Comparison of ENCODE assay signal across 8 cellular contexts in the genomic region with DNA sequence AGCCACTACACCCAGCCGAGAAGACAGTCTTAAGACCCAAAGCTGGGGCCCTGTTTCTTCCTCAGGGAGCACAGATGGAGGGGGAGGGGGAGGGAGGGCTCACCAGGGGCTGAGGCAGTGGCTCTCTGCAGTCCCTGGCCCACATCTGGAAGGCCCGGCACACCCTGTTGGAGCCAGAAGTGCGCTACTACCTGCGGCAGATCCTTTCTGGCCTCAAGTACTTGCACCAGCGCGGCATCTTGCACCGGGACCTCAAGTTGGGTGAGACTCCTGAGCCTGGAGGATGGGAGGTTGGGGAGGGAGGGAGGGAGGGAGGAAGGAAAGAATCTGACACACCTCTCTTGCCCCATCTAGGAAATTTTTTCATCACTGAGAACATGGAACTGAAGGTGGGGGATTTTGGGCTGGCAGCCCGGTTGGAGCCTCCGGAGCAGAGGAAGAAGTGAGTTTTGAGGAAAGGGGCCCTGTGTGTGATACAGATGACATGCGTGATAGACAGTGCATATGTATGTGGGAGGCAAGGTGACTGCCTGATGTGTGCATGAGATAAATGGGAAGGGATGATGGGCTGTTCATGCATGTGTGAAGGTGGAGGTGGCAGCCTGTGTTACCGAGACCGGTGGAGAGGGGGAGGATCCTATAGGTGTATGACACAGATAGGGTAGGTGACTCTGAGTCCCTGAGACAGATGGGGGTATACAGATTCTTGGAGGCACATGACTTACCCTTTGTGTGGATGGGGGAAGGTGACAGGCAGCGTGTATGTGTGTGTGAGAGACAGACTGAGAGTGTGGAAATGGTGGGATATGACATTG. TPM values are rescaled to one million over a fixed set of nuclear protein-coding genes. Genes with fewer than 3 reads are reported as not detected.
DNase-seq lines count a peak whose midpoint lies in the region; ATAC-seq and TF ChIP-seq lines count a peak whose summit lies in the region.

No MANE protein-coding gene starts in this region.

- POLR2A ChIA-PET in MCF 10A (lab: Yijun Ruan, JAX) = interaction anchor here (1.8 to 4.5 kb wide), 8 partner anchors 7 to 210 kb away, joined by 7 to 51 read pairs (median 18); a partner anchor contains a TSS

- H3K27me3 Mint-ChIP-seq in MCF 10A (ENCODE audit: insufficient read depth, unreplicated experiment) = no peaks in the 10 kb centered on the region

- peaks cover 0 to 6% (median 0%) of the 10 kb centered on the region in 4 donors for H3K36me3 ChIP-seq in transverse colon

- CTCF ChIA-PET in MCF 10A (lab: Yijun Ruan, JAX) = interaction anchor here (0.6 kb wide), 1 partner anchor 121 kb away, joined by 4 read pairs; no protein-coding TSS in a partner anchor

- H3K4me1 ChIP-seq in mononuclear cell (ENCODE audit: insufficient read depth, low read length) (peaks cover 49% of the 10 kb centered on the region), transverse colon (peaks cover 13 to 36% (median 23%) of the 10 kb centered on the region in 4 donors)

- TF ChIP-seq CTCF in MCF 10A (IDR thresholded peaks at IDR 0.05; ENCODE audit: unreplicated experiment) = no peak
- TF ChIP-seq CTCF in transverse colon (IDR thresholded peaks at IDR 0.05) = no peak
- TF ChIP-seq CTCF in GM10266 (IDR thresholded peaks at IDR 0.05; ENCODE audit: control insufficient read depth, insufficient read depth, low read depth, missing control alignments) = no peak

- H3K4me3 Mint-ChIP-seq in MCF 10A (ENCODE audit: unreplicated experiment) = peak overlapping the region; percentile 86

- WGBS in transverse colon (ENCODE audit: low coverage in 1 of 2), 2 donors = 78 to 85% methylated on average over 4 to 13 of the region's 13 CpGs

- in situ Hi-C loops in transverse colon (cut with MboI; ENCODE audit: low pct_ligation_motif_present in 1 of 4, low pct_unique_long_range_greater_than_20kb in 1 of 4, low sequenced_read_pairs in 3 of 4) = no loop called here

- peak overlapping the region; percentile 26 to 90 (median 50) for H3K27ac ChIP-seq in transverse colon

- peak; percentile 72 for DNase-seq in Right ventricle myocardium inferior (ENCODE audit: missing footprints)
- no peak for DNase-seq in cardiac septum (ENCODE audit: low spot score)
- peak; percentile 76 for DNase-seq in MCF 10A (ENCODE audit: unreplicated experiment)
- peak; percentile 17 for DNase-seq in transverse colon
- no peak for DNase-seq in NCI-H510A (lab: John Stamatoyannopoulos, UW)
- DNase-seq in GM10266 (ENCODE audit: extremely low spot score) = no peak
- no peak for DNase-seq in activated gamma-delta T cell (lab: John Stamatoyannopoulos, UW)

- no peak for TF ChIP-seq EP300 in transverse colon (IDR thresholded peaks at IDR 0.05; ENCODE audit: low read depth)

- H3K9me3 ChIP-seq in mononuclear cell (ENCODE audit: low read depth, low read length) (no peaks in the 10 kb centered on the region), transverse colon (no peaks in the 10 kb centered on the region)

- H3K27ac Mint-ChIP-seq in MCF 10A (ENCODE audit: low read depth, unreplicated experiment) = peak overlapping the region; percentile 93

- no peaks in the 10 kb centered on the region for H3K27me3 ChIP-seq in mononuclear cell (ENCODE audit: insufficient read depth, low read length)
- H3K27me3 ChIP-seq in transverse colon = no peaks in the 10 kb centered on the region

- H3K4me1 Mint-ChIP-seq in MCF 10A (ENCODE audit: insufficient read depth, unreplicated experiment) = peaks cover 29% of the 10 kb centered on the region

- no peak for ATAC-seq in Right ventricle myocardium inferior

- no peaks in the 10 kb centered on the region for H3K9me3 Mint-ChIP-seq in MCF 10A (ENCODE audit: unreplicated experiment)

- intact Hi-C loops in Right ventricle myocardium inferior (cut with DNase I) = loop anchor here (2.0 to 10.0 kb wide), 2 partner anchors 17 to 783 kb away; a partner anchor contains a TSS
- intact Hi-C loops in cardiac septum (cut with DNase I) = loop anchor here (2.0 to 10.0 kb wide), 3 partner anchors 17 to 503 kb away; a partner anchor contains a TSS
- intact Hi-C loops in MCF 10A (cut with micrococcal nuclease) = no loop called here
- intact Hi-C loops in transverse colon (cut with DNase I; ENCODE audit: low total_unique reads) = no loop called here

- no peak for TF ChIP-seq POLR2A in transverse colon (IDR thresholded peaks at IDR 0.05)

- H3K4me3 ChIP-seq in mononuclear cell (ENCODE audit: low read length) = peak overlapping the region; percentile 87
- H3K4me3 ChIP-seq in transverse colon = peak overlapping the region in 2 of 4 donors; percentile 81 to 91

- no TSS peak for BruUV-seq in MCF 10A (replicated peaks; lab: Mats Ljungman, UMichigan)

- peaks cover 49% of the 10 kb centered on the region for H3K36me3 Mint-ChIP-seq in MCF 10A (ENCODE audit: insufficient read depth, unreplicated experiment)

RNA-seq across cellular contexts. Expression of a gene that starts 1.5 kb away (rescaled TPM):
- total RNA-seq in Right ventricle myocardium inferior (6.4 TPM), cardiac septum (8.4 TPM), MCF 10A (2022) (47.2 and 68.0 TPM in 2 replicates), mononuclear cell (224 TPM), transverse colon (10 to 100 TPM; 12.4 to 87.2 (median 16.3) TPM)

RNA-seq across cellular contexts. Expression of a gene that starts 5.5 kb away (rescaled TPM):
- total RNA-seq in Right ventricle myocardium inferior = 1.0 TPM
- not detected for total RNA-seq in cardiac septum
- total RNA-seq in MCF 10A (2022) = not detected in 2 replicates
- total RNA-seq in mononuclear cell = 4.6 TPM
- total RNA-seq in transverse colon = 1 to 10 TPM in 1 of 4 donors, not detected in 3; 1.4 TPM

RNA-seq across cellular contexts. Expression of a gene that starts 6.6 kb away (rescaled TPM):
- 2.8 TPM for total RNA-seq in Right ventricle myocardium inferior
- 4.4 TPM for total RNA-seq in cardiac septum
- 11.7 and 15.5 TPM in 2 replicates for total RNA-seq in MCF 10A (2022)
- 8.7 TPM for total RNA-seq in mononuclear cell
- total RNA-seq in transverse colon = 10 to 100 TPM in 1 of 4 donors, 1 to 10 TPM in 3; 1.5 to 22.1 (median 3.7) TPM

RNA-seq across cellular contexts. Expression of a gene that starts 13.7 kb away (rescaled TPM):
- total RNA-seq in Right ventricle myocardium inferior (not detected), cardiac septum (0.11 TPM), MCF 10A (2022) (0.35 and 0.49 TPM in 2 replicates), mononuclear cell (0.21 TPM), transverse colon (100 to 1,000 TPM in 2 of 4 donors, 10 to 100 TPM in 2; 48.8 to 208 (median 92.3) TPM)

RNA-seq across cellular contexts. Expression of a gene that starts 26.4 kb away (rescaled TPM):
- 833 TPM for total RNA-seq in Right ventricle myocardium inferior
- 581 TPM for total RNA-seq in cardiac septum
- total RNA-seq in MCF 10A (2022) = 2,454 and 2,713 TPM in 2 replicates
- 2,122 TPM for total RNA-seq in mononuclear cell
- total RNA-seq in transverse colon = 1,000 to 10,000 TPM in 3 of 4 donors, 100 to 1,000 TPM in 1; 505 to 1,630 (median 1,282) TPM

Comparison
In these comparisons a context has a peak if more than half of its experiments do, and no peak if none do; other contexts are left out.
1. DNase-seq: peak in Right ventricle myocardium inferior (single experiment), MCF 10A (single experiment) and transverse colon (single experiment); none in cardiac septum (single experiment), NCI-H510A (single experiment), GM10266 (single experiment) and activated gamma-delta T cell (single experiment).
2. intact Hi-C loops: an anchor here in Right ventricle myocardium inferior (2.0 to 10.0 kb wide) and cardiac septum (2.0 to 10.0 kb wide); none called in MCF 10A and transverse colon.